9 cellular contexts compared by ENCODE assay signal in genomic region chr17:61562287-61562686, GRCh38. TPM values are rescaled to one million over a fixed set of nuclear protein-coding genes. Genes with fewer than 3 reads are reported as not detected.
"Had no signal": no experiment of that assay in that cellular context is flagged by ENCODE, and none has a peak within 500 bp of the region (broad histone marks: within the 10 kb centered on the region; RNA-seq: fewer than 3 reads in every experiment).

No MANE protein-coding gene starts in this region.

- H3K27ac Mint-ChIP-seq: GM23338, H9 had no signal

- H3K4me3 ChIP-seq: GM23338, K562 had no signal

- H2AFZ ChIP-seq: GM23338 had no signal

- H3K4me3 Mint-ChIP-seq: GM23338, H9 had no signal

- H3K4me2 ChIP-seq: GM23338 had no signal

- DNase-seq: H9, HCEC 1CT, IMR-90, KG1 had no signal

- H3K9me3 Mint-ChIP-seq: H9 had no signal

- ATAC-seq: GM23338, K562 had no signal

- FAIRE-seq: H1, H54, HTR-8/SVneo, K562 had no signal

RNA-seq across cellular contexts. Expression of gene NACA2, which starts 28.7 kb away (rescaled TPM):
- polyA plus RNA-seq: H1, IMR-90 had no signal
